Comparison of ENCODE assay signal across 8 cellular contexts in genomic region chr3:66393486-66394260, GRCh38.
A peak's percentile ranks its signal among the peaks of the same experiment; 100 is the strongest.
DNase-seq lines count a peak whose midpoint lies in the region; ATAC-seq and TF ChIP-seq lines count a peak whose summit lies in the region.

No MANE protein-coding gene starts in this region.

- no peak overlapping the region for H2AFZ ChIP-seq in OCI-LY1 (ENCODE audit: low read length)

- DNase-seq in GM03348 (ENCODE audit: low spot score) (peak; percentile 54), astrocyte of the cerebellum (ENCODE audit: low read depth) (peak; percentile 50), prostate gland (ENCODE audit: low spot score) (no peak), ovary (no peak), GDM1 (lab: John Stamatoyannopoulos, UW) (no peak), AG20443 (ENCODE audit: low spot score) (no peak)

- intact Hi-C loops in prostate gland (cut with DNase I) (no loop called here), ovary (cut with DNase I) (no loop called here)

- H3K36me3 ChIP-seq in OCI-LY1 (ENCODE audit: insufficient read depth, low read length) (no peaks in the 10 kb centered on the region), prostate gland (peaks cover 8% of the 10 kb centered on the region in 2 donors), ovary (no peaks in the 10 kb centered on the region)

- WGBS in prostate gland = 43% methylated on average over 15 of the region's 15 CpGs
- WGBS in ovary, 3 donors = 14 to 22% (median 19%) methylated on average over 15 of the region's 15 CpGs

- in situ Hi-C loops in astrocyte of the cerebellum (cut with HindIII; ENCODE audit: low sequenced_read_pairs) = loop anchor here (5.0 kb wide), 1 partner anchor 94 kb away; no protein-coding TSS in a partner anchor

- H3K4me1 ChIP-seq in OCI-LY1 (ENCODE audit: insufficient read depth, low read length, severe bottlenecking) = peaks cover 30% of the 10 kb centered on the region
- H3K4me1 ChIP-seq in prostate gland (replicated peaks) = no peaks in the 10 kb centered on the region
- H3K4me1 ChIP-seq in ovary (ENCODE audit: insufficient read depth) = peaks cover 21% of the 10 kb centered on the region

- H3K27ac ChIP-seq in OCI-LY1 (ENCODE audit: low read depth, low read length, poor library complexity, severe bottlenecking) (peak overlapping the region; percentile 48), prostate gland (peak overlapping the region; percentile 1 to 60), ovary (no peak overlapping the region)

- H3K4me2 ChIP-seq in OCI-LY1 (ENCODE audit: low read length) = peak overlapping the region; percentile 64

- H3K4me3 ChIP-seq in OCI-LY1 (ENCODE audit: low read depth, low read length, poor library complexity, severe bottlenecking) (peak overlapping the region; percentile 51), astrocyte of the cerebellum (ENCODE audit: low read depth, low read length) (no peak overlapping the region), prostate gland (no peak overlapping the region), ovary (no peak overlapping the region)

- no peak for TF ChIP-seq EP300 in ovary (IDR thresholded peaks at IDR 0.05)

- no peaks in the 10 kb centered on the region for H3K79me2 ChIP-seq in OCI-LY1 (ENCODE audit: insufficient read depth, low read length)

- no peaks in the 10 kb centered on the region for H4K20me1 ChIP-seq in OCI-LY1 (ENCODE audit: insufficient read depth, low read length)

- no peaks in the 10 kb centered on the region for H3F3A ChIP-seq in OCI-LY1 (ENCODE audit: insufficient read depth, low read length)

- TF ChIP-seq POLR2A in prostate gland (IDR thresholded peaks at IDR 0.05) (no peak), ovary (IDR thresholded peaks at IDR 0.05) (no peak)

- peak; percentile 93 for ATAC-seq in GM21786 (IDR thresholded peaks at IDR 0.05; ENCODE audit: unreplicated experiment)

- H3K9ac ChIP-seq in OCI-LY1 (ENCODE audit: low read length) = peak overlapping the region; percentile 46; the same call in 1 of the 2 replicates

- H3K9me2 ChIP-seq in OCI-LY1 (ENCODE audit: low read depth, low read length) = no peaks in the 10 kb centered on the region

- H3K9me3 ChIP-seq in OCI-LY1 (ENCODE audit: low read length) (no peaks in the 10 kb centered on the region), prostate gland (no peaks in the 10 kb centered on the region), ovary (no peaks in the 10 kb centered on the region)

- TF ChIP-seq CTCF in OCI-LY1 (IDR thresholded peaks at IDR 0.05; ENCODE audit: low read length) = no peak
- no peak for TF ChIP-seq CTCF in astrocyte of the cerebellum (IDR thresholded peaks at IDR 0.05; ENCODE audit: low read depth, low read length, missing control alignments)
- no peak for TF ChIP-seq CTCF in prostate gland (IDR thresholded peaks at IDR 0.05)
- no peak for TF ChIP-seq CTCF in ovary (IDR thresholded peaks at IDR 0.05)

- H3K27me3 ChIP-seq in OCI-LY1 (ENCODE audit: insufficient read depth, low read length) (no peaks in the 10 kb centered on the region), prostate gland (replicated peaks; ENCODE audit: insufficient read depth) (no peaks in the 10 kb centered on the region), ovary (no peaks in the 10 kb centered on the region)

Comparison
In these comparisons a context has a peak if more than half of its experiments do, and no peak if none do; other contexts are left out.
1. DNase-seq: peak in GM03348 (single experiment) and astrocyte of the cerebellum (single experiment); none in prostate gland (single experiment), ovary (0 of 5), GDM1 (single experiment) and AG20443 (single experiment).
2. H3K27ac ChIP-seq: peak in OCI-LY1 (single experiment) and prostate gland (2 of 2); none in ovary (0 of 2).